Comparison of ENCODE assay signal across 1 cellular context in the genomic region with DNA sequence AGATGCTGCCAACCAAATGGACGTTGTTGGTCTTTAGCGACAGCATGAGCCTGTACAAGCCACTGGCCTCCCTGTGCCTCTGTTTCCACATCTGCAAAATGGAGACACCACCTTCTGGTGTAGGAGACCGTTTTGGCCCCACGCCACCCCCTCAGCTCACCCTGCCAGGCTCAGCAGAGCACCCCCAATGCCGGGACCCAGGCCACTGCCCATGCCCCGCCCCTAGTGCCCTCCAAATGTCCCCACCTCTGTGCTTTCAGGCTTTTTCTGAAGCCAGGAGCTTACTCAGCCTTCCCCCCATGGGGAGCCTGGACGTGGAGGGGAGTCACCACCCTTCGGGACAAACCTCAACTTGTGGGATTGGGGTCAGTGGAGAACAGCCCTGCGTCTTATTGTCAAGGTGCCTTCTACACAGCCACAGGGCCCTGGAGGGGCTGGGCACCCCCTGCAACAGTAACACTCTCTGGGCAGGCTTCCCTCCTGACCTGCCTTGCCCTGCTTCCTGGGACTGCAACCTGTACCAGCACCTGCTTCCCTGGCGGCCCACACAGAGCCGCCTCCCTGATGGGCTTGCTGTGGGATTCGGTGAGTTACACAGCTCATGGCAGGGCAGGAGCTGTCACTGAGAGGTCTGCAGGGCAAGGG.
TF ChIP-seq lines count a peak whose summit lies in the region.

No MANE protein-coding gene starts in this region.

TF ChIP-seq in IMR-90, 13 proteins besides CTCF, POLR2A, EP300 and RAD21:
- no peak for TF ChIP-seq RCOR1 (IDR thresholded peaks at IDR 0.05; ENCODE audit: insufficient replicate concordance, low read length)
- no peak for TF ChIP-seq FOS (IDR thresholded peaks at IDR 0.05; ENCODE audit: low read depth, low read length)
- no peak for TF ChIP-seq RFX5 (IDR thresholded peaks at IDR 0.05; ENCODE audit: low read depth, low read length)
- TF ChIP-seq BHLHE40 (IDR thresholded peaks at IDR 0.05; ENCODE audit: low read depth, low read length): no peak
- no peak for TF ChIP-seq MAFK (IDR thresholded peaks at IDR 0.05; ENCODE audit: low read depth, low read length)
- no peak for TF ChIP-seq CEBPB (IDR thresholded peaks at IDR 0.05; ENCODE audit: low read depth, low read length)
- TF ChIP-seq MXI1 (IDR thresholded peaks at IDR 0.05; ENCODE audit: borderline replicate concordance, low read depth, low read length): no peak
- TF ChIP-seq MAZ (IDR thresholded peaks at IDR 0.05; ENCODE audit: borderline replicate concordance, low read depth, low read length): no peak
- TF ChIP-seq CHD1 (IDR thresholded peaks at IDR 0.05; ENCODE audit: low read depth, low read length): no peak
- TF ChIP-seq, protein P1, sequence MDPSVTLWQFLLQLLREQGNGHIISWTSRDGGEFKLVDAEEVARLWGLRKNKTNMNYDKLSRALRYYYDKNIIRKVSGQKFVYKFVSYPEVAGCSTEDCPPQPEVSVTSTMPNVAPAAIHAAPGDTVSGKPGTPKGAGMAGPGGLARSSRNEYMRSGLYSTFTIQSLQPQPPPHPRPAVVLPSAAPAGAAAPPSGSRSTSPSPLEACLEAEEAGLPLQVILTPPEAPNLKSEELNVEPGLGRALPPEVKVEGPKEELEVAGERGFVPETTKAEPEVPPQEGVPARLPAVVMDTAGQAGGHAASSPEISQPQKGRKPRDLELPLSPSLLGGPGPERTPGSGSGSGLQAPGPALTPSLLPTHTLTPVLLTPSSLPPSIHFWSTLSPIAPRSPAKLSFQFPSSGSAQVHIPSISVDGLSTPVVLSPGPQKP (IDR thresholded peaks at IDR 0.05; ENCODE audit: borderline replicate concordance, low read depth, low read length): no peak
- TF ChIP-seq NFE2L2 (IDR thresholded peaks at IDR 0.05; ENCODE audit: low read depth, low read length): no peak
- TF ChIP-seq, protein P2, sequence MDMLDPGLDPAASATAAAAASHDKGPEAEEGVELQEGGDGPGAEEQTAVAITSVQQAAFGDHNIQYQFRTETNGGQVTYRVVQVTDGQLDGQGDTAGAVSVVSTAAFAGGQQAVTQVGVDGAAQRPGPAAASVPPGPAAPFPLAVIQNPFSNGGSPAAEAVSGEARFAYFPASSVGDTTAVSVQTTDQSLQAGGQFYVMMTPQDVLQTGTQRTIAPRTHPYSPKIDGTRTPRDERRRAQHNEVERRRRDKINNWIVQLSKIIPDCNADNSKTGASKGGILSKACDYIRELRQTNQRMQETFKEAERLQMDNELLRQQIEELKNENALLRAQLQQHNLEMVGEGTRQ (IDR thresholded peaks at IDR 0.05; ENCODE audit: low read depth, low read length): no peak
- no peak for TF ChIP-seq SMC3 (IDR thresholded peaks at IDR 0.05; ENCODE audit: low read depth, low read length)
